ENCODE assay signal across 12 cellular contexts in the genomic region with DNA sequence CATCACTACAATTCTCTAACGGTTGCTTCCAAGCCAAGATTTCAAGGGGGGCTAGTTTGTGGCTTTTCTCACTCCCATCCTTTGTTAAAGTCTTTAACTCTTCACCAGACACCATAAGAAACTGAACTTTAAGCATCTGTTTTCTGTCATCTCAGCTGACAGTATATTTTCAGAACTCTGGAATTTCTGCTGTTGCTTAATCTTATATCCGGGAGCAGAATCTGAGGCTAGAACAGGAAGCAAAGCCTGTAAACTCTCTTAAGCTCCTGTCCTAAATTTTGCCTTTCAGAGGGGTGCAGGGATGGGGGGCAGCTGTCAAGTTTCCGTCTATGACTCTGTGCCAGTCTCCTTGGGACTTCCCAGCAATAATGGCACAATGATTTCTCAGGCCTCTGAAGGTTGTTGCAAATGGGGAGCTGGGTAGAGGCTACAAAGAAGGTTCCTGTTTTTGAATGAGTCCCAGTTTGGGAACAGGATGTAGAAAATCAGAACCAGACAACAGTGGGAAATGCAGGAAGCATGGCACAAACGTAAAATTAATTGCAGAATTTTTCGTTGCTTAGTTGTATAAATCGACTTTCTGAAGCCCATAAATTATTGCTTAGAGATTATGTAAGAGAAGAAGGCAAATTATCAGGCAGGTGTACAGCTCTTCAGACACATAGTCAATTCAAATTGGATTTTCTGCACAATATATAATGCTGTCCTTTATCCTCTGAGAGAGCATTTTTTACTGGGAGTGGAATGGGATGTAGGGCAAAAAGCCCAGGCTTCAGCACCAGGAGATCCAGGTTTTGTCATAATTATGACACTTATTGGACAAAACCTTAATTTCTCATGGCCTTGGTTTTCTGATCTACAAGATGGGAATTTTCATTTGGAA.
A peak's percentile ranks its signal among the peaks of the same experiment; 100 is the strongest.
DNase-seq lines count a peak whose midpoint lies in the region; ATAC-seq and TF ChIP-seq lines count a peak whose summit lies in the region.
"Had no signal": no experiment of that assay in that cellular context is flagged by ENCODE, and none has a peak within 500 bp of the region (broad histone marks: within the 10 kb centered on the region; RNA-seq: fewer than 3 reads in every experiment).

No MANE protein-coding gene starts in this region.

- peak overlapping the region; percentile 90; the same call in 1 of the 2 replicates for H2BK20ac ChIP-seq in IMR-90 (ENCODE audit: low read depth, low read length)

- DNase-seq in AG04449 (ENCODE audit: low read depth, low spot score) (peak; percentile 2), IMR-90 (peak; percentile 90), esophagus muscularis mucosa (ENCODE audit: extremely low spot score) (no peak), mesenchymal stem cell (peak; percentile 98), NCI-H2081 treated with DMSO at 0.1 percent for 48 hours (lab: John Stamatoyannopoulos, UW) (no peak)
- DNase-seq: activated naive CD4-positive, alpha-beta T cell; effector memory CD4-positive, alpha-beta T cell; islet precursor cell had no signal

- TF ChIP-seq RAD21 in IMR-90 (IDR thresholded peaks at IDR 0.05; ENCODE audit: low read length), result no peak

- H3K9me1 ChIP-seq in IMR-90 (ENCODE audit: insufficient read depth, low read length), result peaks cover 3% of the 10 kb centered on the region; the same call in 1 of the 2 replicates

- H3K9me3 ChIP-seq in IMR-90 (ENCODE audit: control insufficient read depth, insufficient read depth, low read length) (no peaks in the 10 kb centered on the region), esophagus muscularis mucosa (no peaks in the 10 kb centered on the region), mesenchymal stem cell (ENCODE audit: control insufficient read depth, low read length) (no peaks in the 10 kb centered on the region)
- H3K9me3 ChIP-seq: BLaER1 had no signal

- ATAC-seq in IMR-90 (ENCODE audit: low read depth) (peak; percentile 76), HG03139 (IDR thresholded peaks at IDR 0.05; ENCODE audit: unreplicated experiment) (no peak), HG03520 (IDR thresholded peaks at IDR 0.05; ENCODE audit: unreplicated experiment) (no peak), GM18867 (IDR thresholded peaks at IDR 0.05; ENCODE audit: unreplicated experiment) (no peak)

- H3K4ac ChIP-seq in IMR-90 (ENCODE audit: low read depth, low read length) (peak overlapping the region; percentile 58), mesenchymal stem cell (ENCODE audit: low read depth in 1 of 2, low read length in 2 of 2) (peak overlapping the region; percentile 13 to 65)

- CTCF ChIA-PET in AG04449 (lab: Yijun Ruan, JAX), result no interaction called here
- CTCF ChIA-PET in IMR-90 (lab: Yijun Ruan, JAX), result interaction anchor here (0.7 kb wide), 1 partner anchor 418 kb away, joined by 3 read pairs; no protein-coding TSS in a partner anchor

- H3K36me3 ChIP-seq in IMR-90 (ENCODE audit: control insufficient read depth, insufficient read depth, low read length) (no peaks in the 10 kb centered on the region), esophagus muscularis mucosa (no peaks in the 10 kb centered on the region), mesenchymal stem cell (ENCODE audit: control insufficient read depth in 1 of 2, insufficient read depth in 2 of 2, low read depth in 1 of 2, low read length in 2 of 2) (no peaks in the 10 kb centered on the region)
- H3K36me3 ChIP-seq: BLaER1 had no signal

- H2BK5ac ChIP-seq in IMR-90 (ENCODE audit: low read depth, low read length, poor library complexity, severe bottlenecking) (peak overlapping the region; percentile 92), mesenchymal stem cell (ENCODE audit: low read depth, low read length, poor library complexity, severe bottlenecking) (no peak overlapping the region)

- dilution Hi-C loops in IMR-90 (cut with HindIII; ENCODE audit: low sequenced_read_pairs, unreplicated experiment), result no loop called here

- in situ Hi-C loops in IMR-90 (cut with MboI; ENCODE audit: low sequenced_read_pairs), result no loop called here

- POLR2A ChIA-PET in AG04449 (lab: Yijun Ruan, JAX) (no interaction called here), IMR-90 (lab: Charles Lee; ENCODE audit: unreplicated experiment) (no interaction called here)

- peak overlapping the region; percentile 62 for H3K4me2 ChIP-seq in IMR-90 (ENCODE audit: low read depth, low read length)
- no peak overlapping the region for H3K4me2 ChIP-seq in mesenchymal stem cell (ENCODE audit: low read length, poor library complexity, severe bottlenecking)
- H3K4me2 ChIP-seq: BLaER1 had no signal

- no peak overlapping the region for H2BK12ac ChIP-seq in mesenchymal stem cell (ENCODE audit: low read length in 2 of 2)

- H4K20me1 ChIP-seq in IMR-90 (ENCODE audit: insufficient read depth, low read length), result no peaks in the 10 kb centered on the region
- H4K20me1 ChIP-seq: BLaER1 had no signal

- WGBS in IMR-90 (ENCODE audit: extremely low coverage in 2 of 2, insufficient read length in 1 of 2), 2 experiments, result 0% methylated on average over 2 of the region's 6 CpGs; no CpG with 5 or more reads in 1 of the 2 experiments
- WGBS in esophagus muscularis mucosa, result 20% methylated on average over 6 of the region's 6 CpGs
- WGBS in mesenchymal stem cell, result 0% methylated on average over 4 of the region's 6 CpGs

- H4K8ac ChIP-seq in IMR-90 (ENCODE audit: low read depth in 2 of 2, low read length in 2 of 2), result peak overlapping the region; percentile 22 to 73
- H4K8ac ChIP-seq in mesenchymal stem cell (ENCODE audit: low read length), result no peak overlapping the region

- H3K4me1 ChIP-seq in IMR-90 (ENCODE audit: control insufficient read depth, insufficient read depth, low read length) (peaks cover 18% of the 10 kb centered on the region), esophagus muscularis mucosa (peaks cover 13 to 36% (median 33%) of the 10 kb centered on the region in 4 donors), mesenchymal stem cell (ENCODE audit: control insufficient read depth, insufficient read depth, low read depth, low read length) (no peaks in the 10 kb centered on the region)
- H3K4me1 ChIP-seq: BLaER1 had no signal

- H2AFZ ChIP-seq in IMR-90 (replicated peaks; ENCODE audit: low read length, poor library complexity), result peak overlapping the region; percentile 56
- no peak overlapping the region for H2AFZ ChIP-seq in mesenchymal stem cell (ENCODE audit: low read depth, low read length)

- intact Hi-C loops in IMR-90 (cut with micrococcal nuclease), result no loop called here
- intact Hi-C loops in esophagus muscularis mucosa (cut with DNase I), result no loop called here

- H2BK120ac ChIP-seq in IMR-90 (ENCODE audit: low read depth, low read length) (peak overlapping the region; percentile 71), mesenchymal stem cell (ENCODE audit: low read depth, low read length) (peak overlapping the region; percentile 91)

- H3K27me3 ChIP-seq in IMR-90 (ENCODE audit: control insufficient read depth, insufficient read depth, low read length), result no peaks in the 10 kb centered on the region
- H3K27me3 ChIP-seq in esophagus muscularis mucosa, result no peaks in the 10 kb centered on the region
- no peaks in the 10 kb centered on the region for H3K27me3 ChIP-seq in mesenchymal stem cell (ENCODE audit: control insufficient read depth in 1 of 2, insufficient read depth in 1 of 2, low read length in 2 of 2)
- H3K27me3 ChIP-seq: BLaER1 had no signal

- TF ChIP-seq CTCF in AG04449 (IDR thresholded peaks at IDR 0.05; ENCODE audit: insufficient read depth, low read length, missing control alignments) (no peak), IMR-90 (conservative IDR thresholded peaks at IDR 0.05; ENCODE audit: low read depth, low read length) (no peak), esophagus muscularis mucosa (IDR thresholded peaks at IDR 0.05) (no peak)

- H4K5ac ChIP-seq in IMR-90 (ENCODE audit: low read depth, low read length), result peak overlapping the region; percentile 89; the same call in 1 of the 2 replicates

- H3K23ac ChIP-seq in IMR-90 (ENCODE audit: low read depth, low read length) (peak overlapping the region; percentile 22), mesenchymal stem cell (ENCODE audit: low read length in 2 of 2) (no peak overlapping the region)

- H4K91ac ChIP-seq in IMR-90 (ENCODE audit: insufficient read depth, low read depth, low read length), result peak overlapping the region; percentile 78
- H4K91ac ChIP-seq in mesenchymal stem cell (ENCODE audit: low read length), result no peak overlapping the region

- H3K9ac ChIP-seq in IMR-90 (ENCODE audit: low read depth, low read length) (peak overlapping the region; percentile 1; the same call in 1 of the 2 replicates), mesenchymal stem cell (ENCODE audit: low read length) (peak overlapping the region; percentile 38)
- H3K9ac ChIP-seq: BLaER1 had no signal

- BruUV-seq in IMR-90 (replicated peaks; lab: Mats Ljungman, UMichigan), result no TSS peak

- H3K4me3 ChIP-seq in AG04449 (ENCODE audit: low read depth, low read length), result no peak overlapping the region
- no peak overlapping the region for H3K4me3 ChIP-seq in IMR-90 (ENCODE audit: insufficient read depth, low read depth, low read length)
- no peak overlapping the region for H3K4me3 ChIP-seq in esophagus muscularis mucosa
- no peak overlapping the region for H3K4me3 ChIP-seq in mesenchymal stem cell (ENCODE audit: insufficient read depth in 1 of 2, low read depth in 1 of 2, low read length in 2 of 2)
- H3K4me3 ChIP-seq: BLaER1 had no signal

- no peak overlapping the region for H2AK9ac ChIP-seq in IMR-90 (replicated peaks; ENCODE audit: low read depth, low read length, poor library complexity)

- H2BK15ac ChIP-seq in IMR-90 (ENCODE audit: low read depth, low read length) (peak overlapping the region; percentile 49; the same call in 2 of the 3 replicates), mesenchymal stem cell (ENCODE audit: low read depth, poor library complexity, severe bottlenecking) (no peak overlapping the region)

- H3K79me1 ChIP-seq in IMR-90 (ENCODE audit: low read depth in 1 of 2, low read length in 2 of 2) (no peaks in the 10 kb centered on the region), mesenchymal stem cell (replicated peaks; ENCODE audit: low read length, poor library complexity, severe bottlenecking) (no peaks in the 10 kb centered on the region)

- H3K14ac ChIP-seq in IMR-90 (replicated peaks; ENCODE audit: low read depth, low read length) (peak overlapping the region; percentile 46), mesenchymal stem cell (ENCODE audit: low read length in 2 of 2) (no peak overlapping the region)

- peak overlapping the region; percentile 48; the same call in 1 of the 2 replicates for H3K56ac ChIP-seq in IMR-90 (ENCODE audit: extremely low read depth, insufficient read depth, low read length)

- H3K18ac ChIP-seq in IMR-90 (ENCODE audit: low read depth, low read length), result peak overlapping the region; percentile 56
- H3K18ac ChIP-seq in mesenchymal stem cell (ENCODE audit: low read depth in 1 of 2, low read length in 2 of 2), result peak overlapping the region; percentile 8 to 86

- no peak for TF ChIP-seq EP300 in esophagus muscularis mucosa (IDR thresholded peaks at IDR 0.05)

- H2AK5ac ChIP-seq in IMR-90 (ENCODE audit: low read depth, low read length), result 0 out of 2 replicates have a peak overlapping the region, but pooled peaks have one; percentile 12
- no peak overlapping the region for H2AK5ac ChIP-seq in mesenchymal stem cell (ENCODE audit: low read length, severe bottlenecking)

- H3K27ac ChIP-seq in IMR-90 (ENCODE audit: insufficient read depth, low read length), result peak overlapping the region; percentile 100
- peak overlapping the region; percentile 9 to 61 (median 28) for H3K27ac ChIP-seq in esophagus muscularis mucosa (replicated peaks in 1 of 4)
- no peak overlapping the region for H3K27ac ChIP-seq in mesenchymal stem cell (ENCODE audit: low read length, poor library complexity, severe bottlenecking)
- H3K27ac ChIP-seq: BLaER1 had no signal

- TF ChIP-seq POLR2A in IMR-90 (IDR thresholded peaks at IDR 0.05; ENCODE audit: low read depth, low read length) (no peak), esophagus muscularis mucosa (IDR thresholded peaks at IDR 0.05; ENCODE audit: low read depth) (no peak)

Comparison
In these comparisons a context has a peak if more than half of its experiments do, and no peak if none do; other contexts are left out.
1. DNase-seq: peak in AG04449 (single experiment), IMR-90 (single experiment) and mesenchymal stem cell (single experiment); none in esophagus muscularis mucosa (single experiment) and NCI-H2081 treated with DMSO at 0.1 percent for 48 hours (single experiment).